In the genomic region with DNA sequence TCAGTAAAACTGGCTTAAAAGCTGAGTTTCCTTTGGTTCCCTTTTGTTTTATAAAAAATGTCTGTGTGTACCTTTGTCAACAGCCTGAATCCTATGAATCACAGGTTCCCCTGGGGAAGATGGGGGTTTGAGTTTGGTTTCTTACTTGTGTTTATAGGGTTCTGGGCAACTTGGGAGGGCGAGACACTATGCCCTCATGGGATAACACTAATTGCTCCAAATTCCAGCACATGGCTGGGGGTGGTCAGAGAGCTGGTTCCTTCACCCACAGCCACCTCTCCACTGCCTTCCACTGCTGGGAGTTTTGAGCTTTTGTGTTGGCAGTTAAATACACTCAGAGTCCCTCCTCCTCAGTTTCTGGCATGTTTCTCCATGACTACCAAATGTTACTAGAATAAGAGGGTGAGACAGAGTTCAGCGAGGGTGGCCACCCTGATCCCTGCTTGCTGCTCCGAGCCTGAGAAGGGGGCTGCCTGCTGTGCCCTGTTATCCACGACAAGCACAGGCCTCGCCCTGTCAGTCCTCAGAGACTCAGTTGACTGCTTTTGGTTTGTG, we compare ENCODE assay signal across 9 cellular contexts.
"Had no signal": no experiment of that assay in that cellular context is flagged by ENCODE, and none has a peak within 500 bp of the region (broad histone marks: within the 10 kb centered on the region; RNA-seq: fewer than 3 reads in every experiment).

No MANE protein-coding gene starts in this region.

- DNase-seq: activated naive CD8-positive, alpha-beta T cell treated with anti-CD3 and anti-CD28 coated beads, Interleukin-2, amount 10 ng/mL, durations not matched to agents 7 days and 5 days; activated T-cell treated with anti-CD3 and anti-CD28 coated beads, Interleukin-2, amount 50 U/mL, for 48 hours; aorta; left colon; stimulated activated CD4-positive, alpha-beta T cell treated with anti-CD3 and anti-CD28 coated beads, Interleukin-15, amount 100 ng/mL, for 24 hours; stimulated activated CD4-positive, alpha-beta T cell treated with anti-CD3 and anti-CD28 coated beads, Interleukin-4, amount 100 ng/mL, for 24 hours; stomach had no signal

- H3K27ac Mint-ChIP-seq: activated naive CD8-positive, alpha-beta T cell treated with anti-CD3 and anti-CD28 coated beads, Interleukin-2, amount 10 ng/mL, durations not matched to agents 7 days and 5 days; natural killer cell treated with Interleukin-12 subunit alpha and Interleukin-12 subunit beta and Interleukin-15 and Interleukin-18, amount 100 ng/mL, for 72 hours had no signal

- H3K9me3 ChIP-seq: stomach had no signal

- H3K4me1 ChIP-seq: stomach had no signal

- H3K36me3 Mint-ChIP-seq: activated naive CD8-positive, alpha-beta T cell treated with anti-CD3 and anti-CD28 coated beads, Interleukin-2, amount 10 ng/mL, durations not matched to agents 7 days and 5 days; natural killer cell treated with Interleukin-12 subunit alpha and Interleukin-12 subunit beta and Interleukin-15 and Interleukin-18, amount 100 ng/mL, for 72 hours had no signal

- H3K4me3 ChIP-seq: stomach had no signal

- H3K4me3 Mint-ChIP-seq: activated naive CD8-positive, alpha-beta T cell treated with anti-CD3 and anti-CD28 coated beads, Interleukin-2, amount 10 ng/mL, durations not matched to agents 7 days and 5 days; natural killer cell treated with Interleukin-12 subunit alpha and Interleukin-12 subunit beta and Interleukin-15 and Interleukin-18, amount 100 ng/mL, for 72 hours had no signal

- H3K27ac ChIP-seq: stomach had no signal

- ATAC-seq: esophagus mucosa; left colon; natural killer cell treated with Interleukin-12 subunit alpha and Interleukin-12 subunit beta and Interleukin-15 and Interleukin-18, amount 100 ng/mL, for 72 hours had no signal

- H3K4me1 Mint-ChIP-seq: activated naive CD8-positive, alpha-beta T cell treated with anti-CD3 and anti-CD28 coated beads, Interleukin-2, amount 10 ng/mL, durations not matched to agents 7 days and 5 days had no signal

- H3K9me3 Mint-ChIP-seq: activated naive CD8-positive, alpha-beta T cell treated with anti-CD3 and anti-CD28 coated beads, Interleukin-2, amount 10 ng/mL, durations not matched to agents 7 days and 5 days; natural killer cell treated with Interleukin-12 subunit alpha and Interleukin-12 subunit beta and Interleukin-15 and Interleukin-18, amount 100 ng/mL, for 72 hours had no signal

- H3K27me3 ChIP-seq: stomach had no signal
